In genomic region chr12:69456239-69456638, GRCh38 we compare ENCODE assay signal across 3 cellular contexts.
"Had no signal": no experiment of that assay in that cellular context is flagged by ENCODE, and none has a peak within 500 bp of the region (broad histone marks: within the 10 kb centered on the region; RNA-seq: fewer than 3 reads in every experiment).

No MANE protein-coding gene starts in this region.

- DNase-seq: GDM1, GF-D8 had no signal

- ATAC-seq: GM12878 had no signal

- H3K4me3 ChIP-seq: GM12878 had no signal
